ENCODE assay signal across 8 cellular contexts in genomic region chr13:109787135-109787954, GRCh38.
DNase-seq lines count a peak whose midpoint lies in the region; ATAC-seq and TF ChIP-seq lines count a peak whose summit lies in the region.

No MANE protein-coding gene starts in this region.

- DNase-seq in NOMO-1 (lab: John Stamatoyannopoulos, UW; ENCODE audit: unreplicated experiment in 2 of 2) (peak; percentile 30 to 56), NOMO-1 treated with dmso at 0.1 percent for 144 hours (lab: John Stamatoyannopoulos, UW; ENCODE audit: unreplicated experiment) (no peak), NCI-H69 (lab: John Stamatoyannopoulos, UW) (peak; percentile 76), activated gamma-delta T cell (lab: John Stamatoyannopoulos, UW) (peak; percentile 22), foreskin melanocyte (peak; percentile 33)

- peak overlapping the region; percentile 98 for H3K27ac ChIP-seq in neutrophil

- ATAC-seq in HG03045 (IDR thresholded peaks at IDR 0.05; ENCODE audit: unreplicated experiment) (peak; percentile 4), GM21515 (IDR thresholded peaks at IDR 0.05; ENCODE audit: unreplicated experiment) (no peak)

- peaks cover 59 to 61% of the 10 kb centered on the region in 2 experiments for H3K4me1 ChIP-seq in neutrophil (ENCODE audit: control insufficient read depth in 1 of 2, insufficient read depth in 1 of 2, low read depth in 1 of 2, low read length in 1 of 2)

- peak overlapping the region; percentile 76 to 83 for H3K4me3 ChIP-seq in neutrophil (ENCODE audit: low read depth in 1 of 2, low read length in 1 of 2)

- H3K9me3 ChIP-seq in neutrophil = no peaks in the 10 kb centered on the region

- TF ChIP-seq CTCF in neutrophil (IDR thresholded peaks at IDR 0.05) = no peak

- no peaks in the 10 kb centered on the region for H3K27me3 ChIP-seq in neutrophil

- H3K36me3 ChIP-seq in neutrophil = peaks cover 22% of the 10 kb centered on the region
